Comparison of ENCODE assay signal across 26 cellular contexts in the genomic region with DNA sequence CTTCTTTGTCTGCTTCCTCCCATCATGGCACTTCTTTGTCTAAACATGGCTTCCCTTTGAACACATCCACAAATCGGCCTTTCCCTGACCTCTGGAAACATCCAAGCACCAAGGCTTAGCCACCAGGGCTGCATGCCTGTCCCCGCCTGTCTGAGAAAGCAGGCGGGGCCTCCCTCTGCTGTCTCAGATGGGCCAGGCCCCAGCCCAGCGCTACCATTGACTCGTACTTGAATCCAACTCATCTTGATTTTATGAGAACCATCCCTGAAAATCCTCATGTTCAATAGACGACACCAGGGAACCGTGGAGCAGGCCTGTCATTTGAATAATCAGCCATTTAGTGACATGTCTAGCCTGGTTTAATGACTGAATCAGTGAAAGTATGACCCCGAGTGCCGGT.
"Had no signal": no experiment of that assay in that cellular context is flagged by ENCODE, and none has a peak within 500 bp of the region (broad histone marks: within the 10 kb centered on the region; RNA-seq: fewer than 3 reads in every experiment).

No MANE protein-coding gene starts in this region.

- ATAC-seq: activated CD4-positive, CD25-positive, alpha-beta regulatory T cell treated with anti-CD3 and anti-CD28 coated beads, Interleukin-2, amount 50 U/mL, for 24 hours; activated CD8-positive, alpha-beta T cell treated with anti-CD3 and anti-CD28 coated beads for 36 hours; activated T-cell treated with anti-CD3 and anti-CD28 coated beads, Interleukin-2, amount 50 U/mL, for 4 hours; activated T-helper 17 cell treated with anti-CD3 and anti-CD28 coated beads, Interleukin-2, amount 50 U/mL, for 72 hours; effector memory CD8-positive, alpha-beta T cell; heart left ventricle had no signal

- H3K36me3 Mint-ChIP-seq: activated naive CD8-positive, alpha-beta T cell had no signal

- H3K4me3 ChIP-seq: heart left ventricle had no signal

- H3K4me3 Mint-ChIP-seq: activated B cell treated with CpG ODN at 0.5 μM for 24 hours; activated CD8-positive, alpha-beta T cell treated with anti-CD3 and anti-CD28 coated beads for 36 hours; activated naive CD8-positive, alpha-beta T cell; activated T-cell treated with anti-CD3 and anti-CD28 coated beads, Interleukin-2, amount 50 U/mL, for 4 hours; activated T-helper 17 cell treated with anti-CD3 and anti-CD28 coated beads, Interleukin-2, amount 50 U/mL, for 72 hours; effector memory CD8-positive, alpha-beta T cell had no signal

- H3K9me3 ChIP-seq: heart left ventricle had no signal

- H3K4me1 Mint-ChIP-seq: activated B cell treated with CpG ODN at 0.5 μM for 24 hours; activated T-helper 17 cell treated with anti-CD3 and anti-CD28 coated beads, Interleukin-2, amount 50 U/mL, for 72 hours had no signal

- H3K27ac ChIP-seq: brain microvascular endothelial cell, heart left ventricle, VCaP had no signal

- H3K27ac Mint-ChIP-seq: activated B cell treated with CpG ODN at 0.5 μM for 24 hours; activated CD8-positive, alpha-beta T cell treated with anti-CD3 and anti-CD28 coated beads for 36 hours; activated naive CD8-positive, alpha-beta T cell; activated T-helper 17 cell treated with anti-CD3 and anti-CD28 coated beads, Interleukin-2, amount 50 U/mL, for 72 hours; effector memory CD8-positive, alpha-beta T cell had no signal

- H3K9me3 Mint-ChIP-seq: activated B cell treated with CpG ODN at 0.5 μM for 24 hours; activated CD8-positive, alpha-beta T cell treated with anti-CD3 and anti-CD28 coated beads for 36 hours; activated T-cell treated with anti-CD3 and anti-CD28 coated beads, Interleukin-2, amount 50 U/mL, for 4 hours; activated T-helper 17 cell treated with anti-CD3 and anti-CD28 coated beads, Interleukin-2, amount 50 U/mL, for 72 hours; effector memory CD8-positive, alpha-beta T cell had no signal

- H3K36me3 ChIP-seq: brain microvascular endothelial cell, heart left ventricle had no signal

- H3K4me1 ChIP-seq: heart left ventricle had no signal

- H3K27me3 Mint-ChIP-seq: activated naive CD8-positive, alpha-beta T cell; activated T-helper 17 cell treated with anti-CD3 and anti-CD28 coated beads, Interleukin-2, amount 50 U/mL, for 72 hours; effector memory CD8-positive, alpha-beta T cell had no signal

- H3K27me3 ChIP-seq: brain microvascular endothelial cell, heart left ventricle had no signal

- DNase-seq: activated B cell treated with CpG ODN at 0.5 μM for 24 hours; activated CD4-positive, alpha-beta T cell treated with anti-CD3 and anti-CD28 coated beads for 48 hours; activated CD4-positive, alpha-beta T cell treated with anti-CD3 and anti-CD28 coated beads, Interleukin-2, amount 50 U/mL, for 1 hour; activated CD4-positive, alpha-beta T cell treated with anti-CD3 and anti-CD28 coated beads, Interleukin-2, amount 50 U/mL, for 48 hours; activated CD8-positive, alpha-beta memory T cell treated with anti-CD3 and anti-CD28 coated beads for 24 hours; activated CD8-positive, alpha-beta T cell treated with anti-CD3 and anti-CD28 coated beads for 36 hours; activated effector memory CD4-positive, alpha-beta T cell treated with Interleukin-2 at 50 U/mL for 16 hours; activated gamma-delta T cell treated with Interleukin-2 at 50 U/mL for 16 hours; activated naive CD4-positive, alpha-beta T cell treated with anti-CD3 and anti-CD28 coated beads, Interleukin-2, amount 50 U/mL, for 16 hours; activated naive CD4-positive, alpha-beta T cell treated with Interleukin-2 at 50 U/mL for 16 hours; activated T-cell treated with anti-CD3 and anti-CD28 coated beads, Interleukin-2, amount 50 U/mL, for 4 hours; amniotic stem cell; anterior cingulate cortex; brain microvascular endothelial cell; caudate nucleus; cortex of kidney; dermis blood vessel endothelial cell; effector CD4-positive, alpha-beta T cell; effector memory CD8-positive, alpha-beta T cell; foreskin fibroblast; heart left ventricle; T-helper 2 cell had no signal
